ENCODE assay signal across 1 cellular context in the genomic region with DNA sequence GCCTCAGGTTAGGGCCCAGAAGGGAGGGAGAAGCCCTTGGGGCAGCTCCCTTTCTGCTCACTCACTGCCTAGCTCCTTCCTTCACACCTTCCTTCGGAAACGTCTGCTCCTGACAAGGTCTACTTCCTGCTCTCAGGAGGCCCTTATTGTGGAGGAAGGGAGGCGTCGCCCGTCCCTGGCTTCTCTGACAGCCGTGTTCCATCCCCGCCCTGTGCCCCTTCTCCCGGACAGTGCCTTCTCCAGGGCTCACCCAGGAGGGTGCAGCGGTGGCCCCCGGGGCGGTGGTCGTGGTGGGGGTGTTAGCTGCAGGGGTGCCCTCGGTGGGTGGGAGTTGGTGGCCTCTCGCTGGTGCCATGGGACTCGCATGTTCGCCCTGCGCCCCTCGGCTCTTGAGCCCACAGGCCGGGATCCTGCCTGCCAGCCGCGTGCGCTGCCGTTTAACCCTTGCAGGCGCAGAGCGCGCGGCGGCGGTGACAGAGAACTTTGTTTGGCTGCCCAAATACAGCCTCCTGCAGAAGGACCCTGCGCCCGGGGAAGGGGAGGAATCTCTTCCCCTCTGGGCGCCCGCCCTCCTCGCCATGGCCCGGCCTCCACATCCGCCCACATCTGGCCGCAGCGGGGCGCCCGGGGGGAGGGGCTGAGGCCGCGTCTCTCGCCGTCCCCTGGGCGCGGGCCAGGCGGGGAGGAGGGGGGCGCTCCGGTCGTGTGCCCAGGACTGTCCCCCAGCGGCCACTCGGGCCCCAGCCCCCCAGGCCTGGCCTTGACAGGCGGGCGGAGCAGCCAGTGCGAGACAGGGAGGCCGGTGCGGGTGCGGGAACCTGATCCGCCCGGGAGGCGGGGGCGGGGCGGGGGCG.
TF ChIP-seq lines count a peak whose summit lies in the region.

No MANE protein-coding gene starts in this region.

TF ChIP-seq in HEK293, 187 proteins besides CTCF, POLR2A, EP300 and RAD21 (continued from another document and continues in another):
- TF ChIP-seq, protein P1, sequence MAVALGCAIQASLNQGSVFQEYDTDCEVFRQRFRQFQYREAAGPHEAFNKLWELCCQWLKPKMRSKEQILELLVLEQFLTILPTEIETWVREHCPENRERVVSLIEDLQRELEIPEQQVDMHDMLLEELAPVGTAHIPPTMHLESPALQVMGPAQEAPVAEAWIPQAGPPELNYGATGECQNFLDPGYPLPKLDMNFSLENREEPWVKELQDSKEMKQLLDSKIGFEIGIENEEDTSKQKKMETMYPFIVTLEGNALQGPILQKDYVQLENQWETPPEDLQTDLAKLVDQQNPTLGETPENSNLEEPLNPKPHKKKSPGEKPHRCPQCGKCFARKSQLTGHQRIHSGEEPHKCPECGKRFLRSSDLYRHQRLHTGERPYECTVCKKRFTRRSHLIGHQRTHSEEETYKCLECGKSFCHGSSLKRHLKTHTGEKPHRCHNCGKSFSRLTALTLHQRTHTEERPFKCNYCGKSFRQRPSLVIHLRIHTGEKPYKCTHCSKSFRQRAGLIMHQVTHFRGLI (tag by site-specific recombination; IDR thresholded peaks at IDR 0.05): 0 out of 2 replicates have a peak, but pooled peaks have one; percentile 35
- TF ChIP-seq ZBTB21 (tag by site-specific recombination; IDR thresholded peaks at IDR 0.05): no peak
- TF ChIP-seq ZNF140 (tag by site-specific recombination; IDR thresholded peaks at IDR 0.05): no peak
- TF ChIP-seq ZNF621 (tag by site-specific recombination; IDR thresholded peaks at IDR 0.05): no peak
- TF ChIP-seq KLF16 (tag by site-specific recombination; IDR thresholded peaks at IDR 0.05): 0 out of 2 replicates have a peak, but pooled peaks have one; percentile 9
- TF ChIP-seq, protein P2, sequence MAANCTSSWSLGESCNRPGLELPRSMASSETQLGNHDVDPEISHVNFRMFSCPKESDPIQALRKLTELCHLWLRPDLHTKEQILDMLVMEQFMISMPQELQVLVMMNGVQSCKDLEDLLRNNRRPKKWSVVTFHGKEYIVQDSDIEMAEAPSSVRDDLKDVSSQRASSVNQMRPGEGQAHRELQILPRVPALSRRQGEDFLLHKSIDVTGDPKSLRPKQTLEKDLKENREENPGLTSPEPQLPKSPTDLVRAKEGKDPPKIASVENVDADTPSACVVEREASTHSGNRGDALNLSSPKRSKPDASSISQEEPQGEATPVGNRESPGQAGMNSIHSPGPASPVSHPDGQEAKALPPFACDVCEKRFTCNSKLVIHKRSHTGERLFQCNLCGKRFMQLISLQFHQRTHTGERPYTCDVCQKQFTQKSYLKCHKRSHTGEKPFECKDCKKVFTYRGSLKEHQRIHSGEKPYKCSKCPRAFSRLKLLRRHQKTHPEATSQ (tag by site-specific recombination; IDR thresholded peaks at IDR 0.05): no peak
- no peak for TF ChIP-seq ZNF248 (tag by site-specific recombination; IDR thresholded peaks at IDR 0.05)
- TF ChIP-seq GLI4 (tag by site-specific recombination; IDR thresholded peaks at IDR 0.05): no peak
- peak; percentile 45; the same call in 1 of the 2 replicates for TF ChIP-seq ZNF324 (tag by site-specific recombination; IDR thresholded peaks at IDR 0.05)
- no peak for TF ChIP-seq HOXC10 (CRISPR knock-in tag; IDR thresholded peaks at IDR 0.05)
- TF ChIP-seq, protein P3, sequence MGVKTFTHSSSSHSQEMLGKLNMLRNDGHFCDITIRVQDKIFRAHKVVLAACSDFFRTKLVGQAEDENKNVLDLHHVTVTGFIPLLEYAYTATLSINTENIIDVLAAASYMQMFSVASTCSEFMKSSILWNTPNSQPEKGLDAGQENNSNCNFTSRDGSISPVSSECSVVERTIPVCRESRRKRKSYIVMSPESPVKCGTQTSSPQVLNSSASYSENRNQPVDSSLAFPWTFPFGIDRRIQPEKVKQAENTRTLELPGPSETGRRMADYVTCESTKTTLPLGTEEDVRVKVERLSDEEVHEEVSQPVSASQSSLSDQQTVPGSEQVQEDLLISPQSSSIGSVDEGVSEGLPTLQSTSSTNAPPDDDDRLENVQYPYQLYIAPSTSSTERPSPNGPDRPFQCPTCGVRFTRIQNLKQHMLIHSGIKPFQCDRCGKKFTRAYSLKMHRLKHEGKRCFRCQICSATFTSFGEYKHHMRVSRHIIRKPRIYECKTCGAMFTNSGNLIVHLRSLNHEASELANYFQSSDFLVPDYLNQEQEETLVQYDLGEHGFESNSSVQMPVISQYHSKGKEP (tag by site-specific recombination; IDR thresholded peaks at IDR 0.05): no peak
- TF ChIP-seq ZNF529 (tag by site-specific recombination; IDR thresholded peaks at IDR 0.05; ENCODE audit: insufficient replicate concordance): no peak
- TF ChIP-seq ZNF114 (tag by site-specific recombination; IDR thresholded peaks at IDR 0.05): no peak
- TF ChIP-seq ZFP3 (tag by site-specific recombination; IDR thresholded peaks at IDR 0.05; ENCODE audit: low read depth): no peak
- TF ChIP-seq ZNF184 (tag by site-specific recombination; IDR thresholded peaks at IDR 0.05): no peak
- TF ChIP-seq, protein P4, sequence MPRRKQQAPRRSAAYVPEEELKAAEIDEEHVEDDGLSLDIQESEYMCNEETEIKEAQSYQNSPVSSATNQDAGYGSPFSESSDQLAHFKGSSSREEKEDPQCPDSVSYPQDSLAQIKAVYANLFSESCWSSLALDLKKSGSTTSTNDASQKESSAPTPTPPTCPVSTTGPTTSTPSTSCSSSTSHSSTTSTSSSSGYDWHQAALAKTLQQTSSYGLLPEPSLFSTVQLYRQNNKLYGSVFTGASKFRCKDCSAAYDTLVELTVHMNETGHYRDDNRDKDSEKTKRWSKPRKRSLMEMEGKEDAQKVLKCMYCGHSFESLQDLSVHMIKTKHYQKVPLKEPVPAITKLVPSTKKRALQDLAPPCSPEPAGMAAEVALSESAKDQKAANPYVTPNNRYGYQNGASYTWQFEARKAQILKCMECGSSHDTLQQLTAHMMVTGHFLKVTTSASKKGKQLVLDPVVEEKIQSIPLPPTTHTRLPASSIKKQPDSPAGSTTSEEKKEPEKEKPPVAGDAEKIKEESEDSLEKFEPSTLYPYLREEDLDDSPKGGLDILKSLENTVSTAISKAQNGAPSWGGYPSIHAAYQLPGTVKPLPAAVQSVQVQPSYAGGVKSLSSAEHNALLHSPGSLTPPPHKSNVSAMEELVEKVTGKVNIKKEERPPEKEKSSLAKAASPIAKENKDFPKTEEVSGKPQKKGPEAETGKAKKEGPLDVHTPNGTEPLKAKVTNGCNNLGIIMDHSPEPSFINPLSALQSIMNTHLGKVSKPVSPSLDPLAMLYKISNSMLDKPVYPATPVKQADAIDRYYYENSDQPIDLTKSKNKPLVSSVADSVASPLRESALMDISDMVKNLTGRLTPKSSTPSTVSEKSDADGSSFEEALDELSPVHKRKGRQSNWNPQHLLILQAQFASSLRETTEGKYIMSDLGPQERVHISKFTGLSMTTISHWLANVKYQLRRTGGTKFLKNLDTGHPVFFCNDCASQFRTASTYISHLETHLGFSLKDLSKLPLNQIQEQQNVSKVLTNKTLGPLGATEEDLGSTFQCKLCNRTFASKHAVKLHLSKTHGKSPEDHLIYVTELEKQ (tag by site-specific recombination; IDR thresholded peaks at IDR 0.05; ENCODE audit: borderline replicate concordance): no peak
- TF ChIP-seq PRDM1 (tag by site-specific recombination; IDR thresholded peaks at IDR 0.05): no peak
- no peak for TF ChIP-seq YY1 (tag by site-specific recombination; IDR thresholded peaks at IDR 0.05)
- TF ChIP-seq, protein P5, sequence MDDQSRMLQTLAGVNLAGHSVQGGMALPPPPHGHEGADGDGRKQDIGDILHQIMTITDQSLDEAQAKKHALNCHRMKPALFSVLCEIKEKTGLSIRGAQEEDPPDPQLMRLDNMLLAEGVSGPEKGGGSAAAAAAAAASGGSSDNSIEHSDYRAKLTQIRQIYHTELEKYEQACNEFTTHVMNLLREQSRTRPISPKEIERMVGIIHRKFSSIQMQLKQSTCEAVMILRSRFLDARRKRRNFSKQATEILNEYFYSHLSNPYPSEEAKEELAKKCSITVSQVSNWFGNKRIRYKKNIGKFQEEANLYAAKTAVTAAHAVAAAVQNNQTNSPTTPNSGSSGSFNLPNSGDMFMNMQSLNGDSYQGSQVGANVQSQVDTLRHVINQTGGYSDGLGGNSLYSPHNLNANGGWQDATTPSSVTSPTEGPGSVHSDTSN (CRISPR knock-in tag; IDR thresholded peaks at IDR 0.05): peak; percentile 90
- TF ChIP-seq ZNF677 (tag by site-specific recombination; IDR thresholded peaks at IDR 0.05): no peak
- TF ChIP-seq OSR2 (tag by site-specific recombination; IDR thresholded peaks at IDR 0.05): no peak
- TF ChIP-seq ZNF510 (tag by site-specific recombination; IDR thresholded peaks at IDR 0.05; ENCODE audit: insufficient replicate concordance): no peak
- no peak for TF ChIP-seq ZNF629 (tag by site-specific recombination; IDR thresholded peaks at IDR 0.05)
- no peak for TF ChIP-seq HOXD13 (CRISPR knock-in tag; IDR thresholded peaks at IDR 0.05; ENCODE audit: borderline replicate concordance)
- 0 out of 2 replicates have a peak, but pooled peaks have one; percentile 1 for TF ChIP-seq SCRT1 (tag by site-specific recombination; IDR thresholded peaks at IDR 0.05; ENCODE audit: borderline replicate concordance)
- TF ChIP-seq ZNF561 (tag by site-specific recombination; IDR thresholded peaks at IDR 0.05; ENCODE audit: borderline replicate concordance): peak; percentile 90
- no peak for TF ChIP-seq TCF7L2 (IDR thresholded peaks at IDR 0.05; ENCODE audit: borderline replicate concordance, low read depth, low read length)
- TF ChIP-seq, protein P6, sequence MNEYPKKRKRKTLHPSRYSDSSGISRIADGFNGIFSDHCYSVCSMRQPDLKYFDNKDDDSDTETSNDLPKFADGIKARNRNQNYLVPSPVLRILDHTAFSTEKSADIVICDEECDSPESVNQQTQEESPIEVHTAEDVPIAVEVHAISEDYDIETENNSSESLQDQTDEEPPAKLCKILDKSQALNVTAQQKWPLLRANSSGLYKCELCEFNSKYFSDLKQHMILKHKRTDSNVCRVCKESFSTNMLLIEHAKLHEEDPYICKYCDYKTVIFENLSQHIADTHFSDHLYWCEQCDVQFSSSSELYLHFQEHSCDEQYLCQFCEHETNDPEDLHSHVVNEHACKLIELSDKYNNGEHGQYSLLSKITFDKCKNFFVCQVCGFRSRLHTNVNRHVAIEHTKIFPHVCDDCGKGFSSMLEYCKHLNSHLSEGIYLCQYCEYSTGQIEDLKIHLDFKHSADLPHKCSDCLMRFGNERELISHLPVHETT (tag by site-specific recombination; IDR thresholded peaks at IDR 0.05): no peak
- no peak for TF ChIP-seq ZNF239 (tag by site-specific recombination; IDR thresholded peaks at IDR 0.05)
- no peak for TF ChIP-seq SETDB1 (IDR thresholded peaks at IDR 0.05; ENCODE audit: insufficient read length, low read length)
- TF ChIP-seq ZNF624 (tag by site-specific recombination; IDR thresholded peaks at IDR 0.05): no peak
- no peak for TF ChIP-seq ZNF416 (tag by site-specific recombination; IDR thresholded peaks at IDR 0.05)
- TF ChIP-seq, protein P7, sequence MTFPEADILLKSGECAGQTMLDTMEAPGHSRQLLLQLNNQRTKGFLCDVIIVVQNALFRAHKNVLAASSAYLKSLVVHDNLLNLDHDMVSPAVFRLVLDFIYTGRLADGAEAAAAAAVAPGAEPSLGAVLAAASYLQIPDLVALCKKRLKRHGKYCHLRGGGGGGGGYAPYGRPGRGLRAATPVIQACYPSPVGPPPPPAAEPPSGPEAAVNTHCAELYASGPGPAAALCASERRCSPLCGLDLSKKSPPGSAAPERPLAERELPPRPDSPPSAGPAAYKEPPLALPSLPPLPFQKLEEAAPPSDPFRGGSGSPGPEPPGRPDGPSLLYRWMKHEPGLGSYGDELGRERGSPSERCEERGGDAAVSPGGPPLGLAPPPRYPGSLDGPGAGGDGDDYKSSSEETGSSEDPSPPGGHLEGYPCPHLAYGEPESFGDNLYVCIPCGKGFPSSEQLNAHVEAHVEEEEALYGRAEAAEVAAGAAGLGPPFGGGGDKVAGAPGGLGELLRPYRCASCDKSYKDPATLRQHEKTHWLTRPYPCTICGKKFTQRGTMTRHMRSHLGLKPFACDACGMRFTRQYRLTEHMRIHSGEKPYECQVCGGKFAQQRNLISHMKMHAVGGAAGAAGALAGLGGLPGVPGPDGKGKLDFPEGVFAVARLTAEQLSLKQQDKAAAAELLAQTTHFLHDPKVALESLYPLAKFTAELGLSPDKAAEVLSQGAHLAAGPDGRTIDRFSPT (tag by site-specific recombination; IDR thresholded peaks at IDR 0.05): peak; percentile 73
- TF ChIP-seq, protein P8, sequence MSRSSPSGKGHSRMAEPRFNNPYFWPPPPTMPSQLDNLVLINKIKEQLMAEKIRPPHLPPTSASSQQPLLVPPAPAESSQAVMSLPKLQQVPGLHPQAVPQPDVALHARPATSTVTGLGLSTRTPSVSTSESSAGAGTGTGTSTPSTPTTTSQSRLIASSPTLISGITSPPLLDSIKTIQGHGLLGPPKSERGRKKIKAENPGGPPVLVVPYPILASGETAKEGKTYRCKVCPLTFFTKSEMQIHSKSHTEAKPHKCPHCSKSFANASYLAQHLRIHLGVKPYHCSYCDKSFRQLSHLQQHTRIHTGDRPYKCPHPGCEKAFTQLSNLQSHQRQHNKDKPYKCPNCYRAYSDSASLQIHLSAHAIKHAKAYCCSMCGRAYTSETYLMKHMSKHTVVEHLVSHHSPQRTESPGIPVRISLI (tag by site-specific recombination; IDR thresholded peaks at IDR 0.05): no peak
- no peak for TF ChIP-seq ZNF571 (tag by site-specific recombination; IDR thresholded peaks at IDR 0.05)
- TF ChIP-seq, protein P9, sequence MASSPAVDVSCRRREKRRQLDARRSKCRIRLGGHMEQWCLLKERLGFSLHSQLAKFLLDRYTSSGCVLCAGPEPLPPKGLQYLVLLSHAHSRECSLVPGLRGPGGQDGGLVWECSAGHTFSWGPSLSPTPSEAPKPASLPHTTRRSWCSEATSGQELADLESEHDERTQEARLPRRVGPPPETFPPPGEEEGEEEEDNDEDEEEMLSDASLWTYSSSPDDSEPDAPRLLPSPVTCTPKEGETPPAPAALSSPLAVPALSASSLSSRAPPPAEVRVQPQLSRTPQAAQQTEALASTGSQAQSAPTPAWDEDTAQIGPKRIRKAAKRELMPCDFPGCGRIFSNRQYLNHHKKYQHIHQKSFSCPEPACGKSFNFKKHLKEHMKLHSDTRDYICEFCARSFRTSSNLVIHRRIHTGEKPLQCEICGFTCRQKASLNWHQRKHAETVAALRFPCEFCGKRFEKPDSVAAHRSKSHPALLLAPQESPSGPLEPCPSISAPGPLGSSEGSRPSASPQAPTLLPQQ (tag by site-specific recombination; IDR thresholded peaks at IDR 0.05): no peak
- TF ChIP-seq MEIS1 (CRISPR knock-in tag; IDR thresholded peaks at IDR 0.05; ENCODE audit: borderline replicate concordance): 0 out of 2 replicates have a peak, but pooled peaks have one; percentile 23
- no peak for TF ChIP-seq ZNF776 (tag by site-specific recombination; IDR thresholded peaks at IDR 0.05; ENCODE audit: borderline replicate concordance)
- TF ChIP-seq ZNF211 (tag by site-specific recombination; IDR thresholded peaks at IDR 0.05; ENCODE audit: low read depth): no peak
- TF ChIP-seq, protein P10, sequence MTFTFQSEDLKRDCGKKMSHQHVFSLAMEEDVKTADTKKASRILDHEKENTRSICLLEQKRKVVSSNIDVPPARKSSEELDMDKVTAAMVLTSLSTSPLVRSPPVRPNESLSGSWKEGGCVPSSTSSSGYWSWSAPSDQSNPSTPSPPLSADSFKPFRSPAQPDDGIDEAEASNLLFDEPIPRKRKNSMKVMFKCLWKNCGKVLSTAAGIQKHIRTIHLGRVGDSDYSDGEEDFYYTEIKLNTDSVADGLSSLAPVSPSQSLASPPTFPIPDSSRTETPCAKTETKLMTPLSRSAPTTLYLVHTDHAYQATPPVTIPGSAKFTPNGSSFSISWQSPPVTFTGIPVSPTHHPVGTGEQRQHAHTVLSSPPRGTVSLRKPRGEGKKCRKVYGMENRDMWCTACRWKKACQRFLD (tag by site-specific recombination; IDR thresholded peaks at IDR 0.05): no peak
